In genomic region chr6:32244270-32244669, GRCh38 we compare ENCODE assay signal across 9 cellular contexts. TPM values are rescaled to one million over a fixed set of nuclear protein-coding genes. Genes with fewer than 3 reads are reported as not detected.
A peak's percentile ranks its signal among the peaks of the same experiment; 100 is the strongest.
DNase-seq lines count a peak whose midpoint lies in the region; ATAC-seq and TF ChIP-seq lines count a peak whose summit lies in the region.
"Had no signal": no experiment of that assay in that cellular context is flagged by ENCODE, and none has a peak within 500 bp of the region (broad histone marks: within the 10 kb centered on the region; RNA-seq: fewer than 3 reads in every experiment).

No MANE protein-coding gene starts in this region.

- whole genome bisulfite sequencing in suprapubic skin, result 77% methylated on average over 4 of the region's 4 CpGs

- intact Hi-C loops in activated T-helper 1 cell treated with anti-CD3 and anti-CD28 coated beads, Interleukin-12 subunit alpha, Interleukin-12 subunit beta, Interleukin-2, Interleukin-4 antibody, amounts not matched to agents 30 ng/mL and 10 ng/mL and 1 ng/mL, durations not matched to agents 14 hours and 24 hours and 36 hours (cut with micrococcal nuclease), result loop anchor here (2.0 kb wide), 2 partner anchors 125 to 169 kb away; no protein-coding TSS in a partner anchor

- peaks cover 27% of the 10 kb centered on the region for H3K4me1 Mint-ChIP-seq in activated T-helper 1 cell treated with anti-CD3 and anti-CD28 coated beads, Interleukin-12 subunit alpha, Interleukin-12 subunit beta, Interleukin-2, Interleukin-4 antibody, amounts not matched to agents 30 ng/mL and 10 ng/mL and 1 ng/mL, durations not matched to agents 14 hours and 24 hours and 36 hours (ENCODE audit: low read depth)

- peaks cover 4% of the 10 kb centered on the region for H3K9me3 Mint-ChIP-seq in activated T-helper 1 cell treated with anti-CD3 and anti-CD28 coated beads, Interleukin-12 subunit alpha, Interleukin-12 subunit beta, Interleukin-2, Interleukin-4 antibody, amounts not matched to agents 30 ng/mL and 10 ng/mL and 1 ng/mL, durations not matched to agents 14 hours and 24 hours and 36 hours

- DNase-seq in cardiac fibroblast (ENCODE audit: low read depth in 2 of 2), result peak; percentile 8 to 37
- DNase-seq in left lobe of liver (ENCODE audit: low spot score), result no peak
- DNase-seq in suprapubic skin (ENCODE audit: low spot score in 2 of 2), result peak; percentile 82 to 85
- DNase-seq in activated T-helper 1 cell treated with anti-CD3 and anti-CD28 coated beads, Interleukin-12 subunit alpha, Interleukin-12 subunit beta, Interleukin-2, Interleukin-4 antibody, amounts not matched to agents 30 ng/mL and 10 ng/mL and 1 ng/mL, durations not matched to agents 14 hours and 24 hours and 36 hours (ENCODE audit: low spot score), result no peak
- no peak for DNase-seq in activated effector memory CD4-positive, alpha-beta T cell treated with anti-CD3 and anti-CD28 coated beads, Interleukin-2, amount 50 U/mL, for 16 hours
- no peak for DNase-seq in KBM-7

- no peak overlapping the region for H3K27ac Mint-ChIP-seq in activated T-helper 1 cell treated with anti-CD3 and anti-CD28 coated beads, Interleukin-12 subunit alpha, Interleukin-12 subunit beta, Interleukin-2, Interleukin-4 antibody, amounts not matched to agents 30 ng/mL and 10 ng/mL and 1 ng/mL, durations not matched to agents 14 hours and 24 hours and 36 hours

- ATAC-seq in left lobe of liver (peak; percentile 84), GM18498 (IDR thresholded peaks at IDR 0.05; ENCODE audit: unreplicated experiment) (no peak)

- H3K27ac ChIP-seq in HEK293 (ENCODE audit: extremely low read depth, low read depth, low read length) (no peak overlapping the region), suprapubic skin (peak overlapping the region; percentile 85)

- H3K9me3 ChIP-seq in HEK293 (ENCODE audit: control insufficient read depth, insufficient read depth, low read depth, low read length) (no peaks in the 10 kb centered on the region), suprapubic skin (no peaks in the 10 kb centered on the region)
- H3K9me3 ChIP-seq: adrenal gland had no signal

- no peaks in the 10 kb centered on the region for H3K36me3 ChIP-seq in HEK293 (ENCODE audit: control insufficient read depth in 2 of 2, insufficient read depth in 1 of 2, low read length in 2 of 2)
- no peaks in the 10 kb centered on the region for H3K36me3 ChIP-seq in suprapubic skin
- H3K36me3 ChIP-seq: adrenal gland had no signal

- no peaks in the 10 kb centered on the region for H3K27me3 ChIP-seq in suprapubic skin
- H3K27me3 ChIP-seq: adrenal gland had no signal

- peaks cover 12% of the 10 kb centered on the region for H3K27me3 Mint-ChIP-seq in activated T-helper 1 cell treated with anti-CD3 and anti-CD28 coated beads, Interleukin-12 subunit alpha, Interleukin-12 subunit beta, Interleukin-2, Interleukin-4 antibody, amounts not matched to agents 30 ng/mL and 10 ng/mL and 1 ng/mL, durations not matched to agents 14 hours and 24 hours and 36 hours (ENCODE audit: insufficient read depth)

- TF ChIP-seq POLR2A in suprapubic skin (IDR thresholded peaks at IDR 0.05), result no peak

- TF ChIP-seq CTCF in HEK293 (tag by site-specific recombination; IDR thresholded peaks at IDR 0.05) (no peak), cardiac fibroblast (IDR thresholded peaks at IDR 0.05; ENCODE audit: low read depth, low read length) (no peak), suprapubic skin (IDR thresholded peaks at IDR 0.05) (no peak)

- H3K36me3 Mint-ChIP-seq in activated T-helper 1 cell treated with anti-CD3 and anti-CD28 coated beads, Interleukin-12 subunit alpha, Interleukin-12 subunit beta, Interleukin-2, Interleukin-4 antibody, amounts not matched to agents 30 ng/mL and 10 ng/mL and 1 ng/mL, durations not matched to agents 14 hours and 24 hours and 36 hours (ENCODE audit: low read depth), result no peaks in the 10 kb centered on the region

- no peak overlapping the region for H3K4me3 ChIP-seq in HEK293 (ENCODE audit: low read depth, low read length)
- H3K4me3 ChIP-seq in cardiac fibroblast (replicated peaks in 1 of 2; ENCODE audit: low read depth in 2 of 2, low read length in 2 of 2), result no peak overlapping the region
- H3K4me3 ChIP-seq in suprapubic skin, result peak overlapping the region; percentile 38
- H3K4me3 ChIP-seq: adrenal gland had no signal

- TF ChIP-seq EP300 in suprapubic skin (IDR thresholded peaks at IDR 0.05), result no peak

- CTCF ChIA-PET in HEK293 (lab: Yijun Ruan, JAX), result interaction anchor here (0.5 to 4.6 kb wide), 27 partner anchors 10 to 672 kb away, joined by 3 to 60 read pairs (median 4); partner anchors contain the start of gene GPSM3

- in situ Hi-C loops in KBM-7 (cut with MboI; ENCODE audit: low pct_unique_long_range_greater_than_20kb, low sequenced_read_pairs), result no loop called here

- POLR2A ChIA-PET in HEK293 (lab: Yijun Ruan, JAX), result interaction anchor here (1.4 kb wide), 1 partner anchor 127 kb away, joined by 3 read pairs; no protein-coding TSS in a partner anchor

- H3K4me1 ChIP-seq in HEK293 (ENCODE audit: control insufficient read depth, insufficient read depth, low read length) (no peaks in the 10 kb centered on the region), suprapubic skin (peaks cover 18% of the 10 kb centered on the region)
- H3K4me1 ChIP-seq: adrenal gland had no signal

- no peak overlapping the region for H3K4me3 Mint-ChIP-seq in activated T-helper 1 cell treated with anti-CD3 and anti-CD28 coated beads, Interleukin-12 subunit alpha, Interleukin-12 subunit beta, Interleukin-2, Interleukin-4 antibody, amounts not matched to agents 30 ng/mL and 10 ng/mL and 1 ng/mL, durations not matched to agents 14 hours and 24 hours and 36 hours

TF ChIP-seq in HEK293, 187 proteins besides CTCF, POLR2A, EP300 and RAD21:
- TF ChIP-seq ZNF473 (tag by site-specific recombination; IDR thresholded peaks at IDR 0.05) (no peak), ZNF791 (tag by site-specific recombination; IDR thresholded peaks at IDR 0.05) (no peak), SCRT2 (tag by site-specific recombination; IDR thresholded peaks at IDR 0.05) (0 out of 2 replicates have a peak, but pooled peaks have one; percentile 18), KLF7 (tag by site-specific recombination; IDR thresholded peaks at IDR 0.05; ENCODE audit: borderline replicate concordance) (no peak), REST (tag by site-specific recombination; IDR thresholded peaks at IDR 0.05) (no peak), ZNF175 (tag by site-specific recombination; IDR thresholded peaks at IDR 0.05) (no peak), ZSCAN30 (tag by site-specific recombination; IDR thresholded peaks at IDR 0.05) (no peak)

RNA-seq across cellular contexts. Expression of gene NOTCH4, which starts 20.4 kb away (rescaled TPM):
- total RNA-seq in left lobe of liver (9.6 TPM), suprapubic skin (10 to 100 TPM in 2 of 4 donors, 1 to 10 TPM in 2; 5.3 to 22.0 (median 10.2) TPM)
- total RNA-seq in activated T-helper 1 cell treated with anti-CD3 and anti-CD28 coated beads, Interleukin-12 subunit alpha, Interleukin-12 subunit beta, Interleukin-2, Interleukin-4 antibody, amounts not matched to agents 30 ng/mL and 10 ng/mL and 1 ng/mL, durations not matched to agents 14 hours and 24 hours and 36 hours, result 0.66 and 0.73 TPM in 2 replicates

RNA-seq across cellular contexts. Expression of gene GPSM3, which starts 51.8 kb away (rescaled TPM):
- total RNA-seq in left lobe of liver (5.1 TPM), suprapubic skin (1 to 10 TPM; 4.8 to 5.5 (median 5.1) TPM)
- total RNA-seq in activated T-helper 1 cell treated with anti-CD3 and anti-CD28 coated beads, Interleukin-12 subunit alpha, Interleukin-12 subunit beta, Interleukin-2, Interleukin-4 antibody, amounts not matched to agents 30 ng/mL and 10 ng/mL and 1 ng/mL, durations not matched to agents 14 hours and 24 hours and 36 hours, result 82.5 and 84.7 TPM in 2 replicates

RNA-seq across cellular contexts. Expression of gene PBX2, which starts 54.3 kb away (rescaled TPM):
- total RNA-seq in left lobe of liver (26.7 TPM), suprapubic skin (10 to 100 TPM; 51.0 to 84.7 (median 63.8) TPM)
- 91.9 and 94.0 TPM in 2 replicates for total RNA-seq in activated T-helper 1 cell treated with anti-CD3 and anti-CD28 coated beads, Interleukin-12 subunit alpha, Interleukin-12 subunit beta, Interleukin-2, Interleukin-4 antibody, amounts not matched to agents 30 ng/mL and 10 ng/mL and 1 ng/mL, durations not matched to agents 14 hours and 24 hours and 36 hours

Comparison
In these comparisons a context has a peak if more than half of its experiments do, and no peak if none do; other contexts are left out.
1. DNase-seq: peak in cardiac fibroblast (2 of 2) and suprapubic skin (2 of 2); none in left lobe of liver (single experiment), activated T-helper 1 cell treated with anti-CD3 and anti-CD28 coated beads, Interleukin-12 subunit alpha, Interleukin-12 subunit beta, Interleukin-2, Interleukin-4 antibody, amounts not matched to agents 30 ng/mL and 10 ng/mL and 1 ng/mL, durations not matched to agents 14 hours and 24 hours and 36 hours (single experiment), activated effector memory CD4-positive, alpha-beta T cell treated with anti-CD3 and anti-CD28 coated beads, Interleukin-2, amount 50 U/mL, for 16 hours (single experiment) and KBM-7 (single experiment).
2. RNA of gene GPSM3, which starts 51.8 kb away (total RNA-seq): 82.5 to 84.7 TPM in activated T-helper 1 cell treated with anti-CD3 and anti-CD28 coated beads, Interleukin-12 subunit alpha, Interleukin-12 subunit beta, Interleukin-2, Interleukin-4 antibody, amounts not matched to agents 30 ng/mL and 10 ng/mL and 1 ng/mL, durations not matched to agents 14 hours and 24 hours and 36 hours; 4.8 to 5.5 TPM in suprapubic skin and 5.1 TPM in left lobe of liver (single experiment); every median in the first group is over 10 times any median in the second.